ENCODE assay signal across 10 cellular contexts in genomic region chr18:10926565-10927194, GRCh38.
DNase-seq lines count a peak whose midpoint lies in the region; ATAC-seq and TF ChIP-seq lines count a peak whose summit lies in the region.
"Had no signal": no experiment of that assay in that cellular context is flagged by ENCODE, and none has a peak within 500 bp of the region (broad histone marks: within the 10 kb centered on the region; RNA-seq: fewer than 3 reads in every experiment).

No MANE protein-coding gene starts in this region.

- peak overlapping the region in 2 of 4 donors; percentile 18 to 45 for H3K4me3 ChIP-seq in esophagus squamous epithelium
- H3K4me3 ChIP-seq in ovary: no peak overlapping the region

- no peaks in the 10 kb centered on the region for H3K36me3 Mint-ChIP-seq in activated naive CD8-positive, alpha-beta T cell treated with anti-CD3 and anti-CD28 coated beads for 36 hours
- H3K36me3 Mint-ChIP-seq: CD8-positive, alpha-beta T cell had no signal

- H3K27me3 Mint-ChIP-seq in activated naive CD8-positive, alpha-beta T cell treated with anti-CD3 and anti-CD28 coated beads for 36 hours: peaks cover 6% of the 10 kb centered on the region

- H3K4me1 ChIP-seq in esophagus squamous epithelium: peaks cover 0 to 17% (median 0%) of the 10 kb centered on the region in 3 donors
- H3K4me1 ChIP-seq in ovary (ENCODE audit: insufficient read depth): peaks cover 5% of the 10 kb centered on the region

- no peak for ATAC-seq in GM21619 (IDR thresholded peaks at IDR 0.05; ENCODE audit: unreplicated experiment)
- ATAC-seq in GM18519 (IDR thresholded peaks at IDR 0.05; ENCODE audit: low FRiP score, unreplicated experiment): no peak
- ATAC-seq: CD8-positive, alpha-beta T cell had no signal

- no peak overlapping the region for H3K27ac Mint-ChIP-seq in activated naive CD8-positive, alpha-beta T cell treated with anti-CD3 and anti-CD28 coated beads for 36 hours
- H3K27ac Mint-ChIP-seq: CD8-positive, alpha-beta T cell had no signal

- TF ChIP-seq CTCF in esophagus squamous epithelium (IDR thresholded peaks at IDR 0.05) (no peak), ovary (IDR thresholded peaks at IDR 0.05) (no peak)

- no peak for TF ChIP-seq POLR2A in esophagus squamous epithelium (IDR thresholded peaks at IDR 0.05)
- TF ChIP-seq POLR2A in ovary (IDR thresholded peaks at IDR 0.05): no peak

- H3K4me3 Mint-ChIP-seq in activated naive CD8-positive, alpha-beta T cell treated with anti-CD3 and anti-CD28 coated beads for 36 hours: no peak overlapping the region
- H3K4me3 Mint-ChIP-seq: CD8-positive, alpha-beta T cell had no signal

- peak overlapping the region; percentile 39 to 85 (median 64) for H3K27ac ChIP-seq in esophagus squamous epithelium
- peak overlapping the region in 1 of 2 donors; percentile 50 for H3K27ac ChIP-seq in ovary

- H3K9me3 ChIP-seq in esophagus squamous epithelium (no peaks in the 10 kb centered on the region), ovary (no peaks in the 10 kb centered on the region)

- no peaks in the 10 kb centered on the region for H3K9me3 Mint-ChIP-seq in activated naive CD8-positive, alpha-beta T cell treated with anti-CD3 and anti-CD28 coated beads for 36 hours
- H3K9me3 Mint-ChIP-seq: CD8-positive, alpha-beta T cell had no signal

- intact Hi-C loops in esophagus squamous epithelium (cut with DNase I) (no loop called here), ovary (cut with DNase I) (no loop called here)

- DNase-seq in COLO829 (ENCODE audit: low spot score) (peak; percentile 13), M059J (ENCODE audit: low read depth) (peak; percentile 90), esophagus squamous epithelium (lab: John Stamatoyannopoulos, UW) (no peak), ovary (peak in 3 of 5 donors; percentile 31 to 54 (median 43))
- no peak for DNase-seq in activated CD4-positive, alpha-beta T cell treated with anti-CD3 and anti-CD28 coated beads, Interleukin-2, amount 50 U/mL, for 1 hour
- DNase-seq in activated naive CD8-positive, alpha-beta T cell treated with anti-CD3 and anti-CD28 coated beads for 36 hours: no peak
- DNase-seq: CD8-positive, alpha-beta T cell; NCI-H748 treated with DMSO at 0.1 percent for 48 hours had no signal

- H3K36me3 ChIP-seq in esophagus squamous epithelium (no peaks in the 10 kb centered on the region), ovary (no peaks in the 10 kb centered on the region)

- H3K27me3 ChIP-seq in esophagus squamous epithelium (no peaks in the 10 kb centered on the region), ovary (no peaks in the 10 kb centered on the region)

- H3K4me1 Mint-ChIP-seq in activated naive CD8-positive, alpha-beta T cell treated with anti-CD3 and anti-CD28 coated beads for 36 hours: no peaks in the 10 kb centered on the region

- 35 to 53% methylated on average over 14 of the region's 14 CpGs for WGBS in esophagus squamous epithelium, 2 donors
- 11 to 14% (median 13%) methylated on average over 14 of the region's 14 CpGs for WGBS in ovary, 3 donors

- no peak for TF ChIP-seq EP300 in ovary (IDR thresholded peaks at IDR 0.05)

Comparison
In these comparisons a context has a peak if more than half of its experiments do, and no peak if none do; other contexts are left out.
1. DNase-seq: peak in COLO829 (single experiment), M059J (single experiment) and ovary (3 of 5); none in esophagus squamous epithelium (single experiment), activated CD4-positive, alpha-beta T cell treated with anti-CD3 and anti-CD28 coated beads, Interleukin-2, amount 50 U/mL, for 1 hour (single experiment) and activated naive CD8-positive, alpha-beta T cell treated with anti-CD3 and anti-CD28 coated beads for 36 hours (single experiment).